8 cellular contexts compared by ENCODE assay signal in the genomic region with DNA sequence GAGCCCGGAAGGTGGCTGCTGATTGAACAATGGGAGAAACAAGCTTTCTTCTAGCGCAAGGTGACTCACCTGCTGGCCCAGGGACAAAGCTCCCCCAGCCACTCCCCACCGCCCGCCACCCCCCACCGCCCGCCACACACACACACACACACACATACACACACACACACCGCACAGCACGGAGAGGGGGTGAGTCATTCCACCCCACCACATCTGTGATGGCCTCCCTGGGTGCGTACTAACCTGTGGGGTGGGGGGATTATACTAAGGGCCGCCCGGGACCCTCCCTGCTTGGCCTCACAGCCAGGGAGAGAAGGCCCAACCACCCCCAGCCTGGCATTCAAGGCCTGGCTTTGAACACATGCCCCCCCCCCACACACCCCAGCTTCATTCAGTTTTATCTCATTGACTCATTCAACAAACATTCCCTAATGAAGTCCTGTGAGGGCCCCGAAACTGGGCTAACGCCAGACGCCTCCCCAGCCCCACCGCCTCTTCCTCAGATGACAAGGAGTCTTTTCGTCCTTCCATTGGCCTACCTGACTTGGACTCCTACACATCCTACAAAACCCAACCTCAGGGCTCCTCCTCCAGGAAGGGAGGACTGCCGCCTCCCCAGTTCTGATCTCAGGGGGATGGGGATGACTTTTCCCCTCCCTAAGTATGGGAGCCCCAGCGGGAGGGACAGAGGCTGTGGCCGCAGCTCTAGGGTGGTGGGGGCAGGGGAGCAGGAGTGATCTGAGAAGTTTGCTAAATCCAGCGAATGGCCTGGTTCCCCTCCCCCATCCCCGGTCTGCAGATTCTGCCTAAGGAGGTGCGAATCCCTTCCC. TPM values are rescaled to one million over a fixed set of nuclear protein-coding genes. Genes with fewer than 3 reads are reported as not detected.
A peak's percentile ranks its signal among the peaks of the same experiment; 100 is the strongest.
DNase-seq lines count a peak whose midpoint lies in the region; ATAC-seq and TF ChIP-seq lines count a peak whose summit lies in the region.

No MANE protein-coding gene starts in this region.

- H3K27ac Mint-ChIP-seq in stimulated activated naive B cell treated with anti-CD40 and anti-IgM and Interleukin-4, amounts not matched to agents 10 μg/mL and 1 μg/mL and 100 μg/mL, for 72 hours: no peak overlapping the region

- DNase-seq in DMS53 (lab: John Stamatoyannopoulos, UW) (peak; percentile 40), DMS53 treated with DMSO at 0.1 percent for 48 hours (lab: John Stamatoyannopoulos, UW; ENCODE audit: unreplicated experiment) (no peak), fibroblast of villous mesenchyme (ENCODE audit: low read depth) (peak; percentile 34), medulla oblongata (ENCODE audit: extremely low spot score) (no peak), MV-4-11 (lab: John Stamatoyannopoulos, UW) (no peak)
- DNase-seq in activated CD4-positive, alpha-beta T cell treated with anti-CD3 and anti-CD28 coated beads, Interleukin-2, amount 50 U/mL, for 1 hour: peak; percentile 38
- DNase-seq in stimulated activated naive B cell treated with anti-CD40 and anti-IgM and Interleukin-4, amounts not matched to agents 10 μg/mL and 1 μg/mL and 100 μg/mL, for 72 hours: no peak

- TF ChIP-seq CTCF in fibroblast of villous mesenchyme (IDR thresholded peaks at IDR 0.05; ENCODE audit: insufficient read depth, low read depth, low read length): no peak

- H3K4me3 Mint-ChIP-seq in stimulated activated naive B cell treated with anti-CD40 and anti-IgM and Interleukin-4, amounts not matched to agents 10 μg/mL and 1 μg/mL and 100 μg/mL, for 72 hours: peak overlapping the region; percentile 53 to 56

- peaks cover 17 to 30% of the 10 kb centered on the region in 2 donors for H3K4me1 Mint-ChIP-seq in stimulated activated naive B cell treated with anti-CD40 and anti-IgM and Interleukin-4, amounts not matched to agents 10 μg/mL and 1 μg/mL and 100 μg/mL, for 72 hours

- peak; percentile 49 to 54 for ATAC-seq in stimulated activated naive B cell treated with anti-CD40 and anti-IgM and Interleukin-4, amounts not matched to agents 10 μg/mL and 1 μg/mL and 100 μg/mL, for 72 hours (replicated peaks)
- ATAC-seq in GM18868 (IDR thresholded peaks at IDR 0.05; ENCODE audit: unreplicated experiment): no peak

- no peaks in the 10 kb centered on the region for H3K36me3 Mint-ChIP-seq in stimulated activated naive B cell treated with anti-CD40 and anti-IgM and Interleukin-4, amounts not matched to agents 10 μg/mL and 1 μg/mL and 100 μg/mL, for 72 hours

- H3K9me3 Mint-ChIP-seq in stimulated activated naive B cell treated with anti-CD40 and anti-IgM and Interleukin-4, amounts not matched to agents 10 μg/mL and 1 μg/mL and 100 μg/mL, for 72 hours: no peaks in the 10 kb centered on the region

- peaks cover 50 to 76% of the 10 kb centered on the region in 2 donors for H3K27me3 Mint-ChIP-seq in stimulated activated naive B cell treated with anti-CD40 and anti-IgM and Interleukin-4, amounts not matched to agents 10 μg/mL and 1 μg/mL and 100 μg/mL, for 72 hours

- H3K4me3 ChIP-seq in fibroblast of villous mesenchyme (ENCODE audit: low read depth, low read length): no peak overlapping the region

RNA-seq across cellular contexts. Expression of a gene that starts 5.8 kb away (rescaled TPM):
- total RNA-seq in fibroblast of villous mesenchyme: not detected in 2 replicates

Comparison
In these comparisons a context has a peak if more than half of its experiments do, and no peak if none do; other contexts are left out.
1. DNase-seq: peak in DMS53 (single experiment), activated CD4-positive, alpha-beta T cell treated with anti-CD3 and anti-CD28 coated beads, Interleukin-2, amount 50 U/mL, for 1 hour (single experiment) and fibroblast of villous mesenchyme (single experiment); none in DMS53 treated with DMSO at 0.1 percent for 48 hours (single experiment), stimulated activated naive B cell treated with anti-CD40 and anti-IgM and Interleukin-4, amounts not matched to agents 10 μg/mL and 1 μg/mL and 100 μg/mL, for 72 hours (single experiment), medulla oblongata (single experiment) and MV-4-11 (single experiment).